ENCODE assay signal across 9 cellular contexts in genomic region chr12:6333566-6333965, GRCh38. TPM values are rescaled to one million over a fixed set of nuclear protein-coding genes. Genes with fewer than 3 reads are reported as not detected.
DNase-seq lines count a peak whose midpoint lies in the region; ATAC-seq and TF ChIP-seq lines count a peak whose summit lies in the region.
"Had no signal": no experiment of that assay in that cellular context is flagged by ENCODE, and none has a peak within 500 bp of the region (broad histone marks: within the 10 kb centered on the region; RNA-seq: fewer than 3 reads in every experiment).

No MANE protein-coding gene starts in this region.

- no peak for TF ChIP-seq CTCF in liver (IDR thresholded peaks at IDR 0.05; ENCODE audit: low read depth, low read length, missing input control)
- TF ChIP-seq CTCF in upper lobe of left lung (IDR thresholded peaks at IDR 0.05), result no peak

- TF ChIP-seq POLR2A in upper lobe of left lung (IDR thresholded peaks at IDR 0.05), result peak in 1 of 4 donors; percentile 19

- peak overlapping the region; percentile 98 to 99 for H3K27ac ChIP-seq in liver (ENCODE audit: low read depth in 1 of 2, low read length in 2 of 2)
- peak overlapping the region; percentile 94 to 100 (median 98) for H3K27ac ChIP-seq in upper lobe of left lung

- peak overlapping the region; percentile 14 for H3K4me3 Mint-ChIP-seq in activated naive CD4-positive, alpha-beta T cell treated with anti-CD3 and anti-CD28 coated beads for 36 hours
- H3K4me3 Mint-ChIP-seq in activated naive CD8-positive, alpha-beta T cell treated with anti-CD3 and anti-CD28 coated beads, Interleukin-2, amount 50 U/mL, for 24 hours, result peak overlapping the region; percentile 52

- H3K36me3 Mint-ChIP-seq in activated naive CD4-positive, alpha-beta T cell treated with anti-CD3 and anti-CD28 coated beads for 36 hours (ENCODE audit: low read depth), result peaks cover 45% of the 10 kb centered on the region
- peaks cover 46% of the 10 kb centered on the region for H3K36me3 Mint-ChIP-seq in activated naive CD8-positive, alpha-beta T cell treated with anti-CD3 and anti-CD28 coated beads, Interleukin-2, amount 50 U/mL, for 24 hours (ENCODE audit: low read depth)

- WGBS in liver, result 80% methylated on average over 9 of the region's 9 CpGs
- WGBS in upper lobe of left lung, 2 donors, result 44 to 83% methylated on average over 9 of the region's 9 CpGs

- H3K36me3 ChIP-seq in liver (ENCODE audit: control insufficient read depth in 4 of 4, insufficient read depth in 3 of 4, low read depth in 1 of 4, low read length in 3 of 4) (peaks cover 25 to 50% (median 44%) of the 10 kb centered on the region in 4 donors), upper lobe of left lung (peaks cover 39 to 63% (median 57%) of the 10 kb centered on the region in 4 donors)

- peaks cover 46% of the 10 kb centered on the region for H3K4me1 Mint-ChIP-seq in activated naive CD4-positive, alpha-beta T cell treated with anti-CD3 and anti-CD28 coated beads for 36 hours (ENCODE audit: low read depth)
- peaks cover 16% of the 10 kb centered on the region for H3K4me1 Mint-ChIP-seq in activated naive CD8-positive, alpha-beta T cell treated with anti-CD3 and anti-CD28 coated beads, Interleukin-2, amount 50 U/mL, for 24 hours

- H3K4me3 ChIP-seq in liver (ENCODE audit: low read depth in 1 of 3, low read length in 3 of 3), result no peak overlapping the region
- H3K4me3 ChIP-seq in upper lobe of left lung, result peak overlapping the region in 1 of 4 donors; percentile 11

- H3K9ac ChIP-seq in liver (ENCODE audit: low read depth in 1 of 2, low read length in 2 of 2), result no peak overlapping the region

- no peak for TF ChIP-seq RAD21 in liver (IDR thresholded peaks at IDR 0.05)

- CTCF ChIA-PET in activated naive CD4-positive, alpha-beta T cell treated with anti-CD3 and anti-CD28 coated beads for 36 hours (lab: Charles Lee), result interaction anchor here (1.2 to 6.0 kb wide), 6 partner anchors 8 to 136 kb away, joined by 3 to 39 read pairs (median 9); partner anchors contain the start of gene TNFRSF1A

- peak overlapping the region; percentile 82 for H3K27ac Mint-ChIP-seq in activated naive CD4-positive, alpha-beta T cell treated with anti-CD3 and anti-CD28 coated beads for 36 hours
- peak overlapping the region; percentile 82 for H3K27ac Mint-ChIP-seq in activated naive CD8-positive, alpha-beta T cell treated with anti-CD3 and anti-CD28 coated beads, Interleukin-2, amount 50 U/mL, for 24 hours

- H3K9me3 ChIP-seq in liver (ENCODE audit: control insufficient read depth in 4 of 4, low read length in 3 of 4), result no peaks in the 10 kb centered on the region
- no peaks in the 10 kb centered on the region for H3K9me3 ChIP-seq in upper lobe of left lung

- peak; percentile 39 for ATAC-seq in activated naive CD8-positive, alpha-beta T cell treated with anti-CD3 and anti-CD28 coated beads, Interleukin-2, amount 50 U/mL, for 24 hours
- ATAC-seq in upper lobe of left lung (ENCODE audit: low FRiP score in 2 of 2) (no peak), GM21447 (IDR thresholded peaks at IDR 0.05; ENCODE audit: unreplicated experiment) (no peak), GM19324 (IDR thresholded peaks at IDR 0.05; ENCODE audit: low FRiP score, unreplicated experiment) (no peak)

- no peaks in the 10 kb centered on the region for H3K27me3 Mint-ChIP-seq in activated naive CD4-positive, alpha-beta T cell treated with anti-CD3 and anti-CD28 coated beads for 36 hours (ENCODE audit: low read depth)
- no peaks in the 10 kb centered on the region for H3K27me3 Mint-ChIP-seq in activated naive CD8-positive, alpha-beta T cell treated with anti-CD3 and anti-CD28 coated beads, Interleukin-2, amount 50 U/mL, for 24 hours

- peak; percentile 43 for DNase-seq in activated naive CD4-positive, alpha-beta T cell treated with anti-CD3 and anti-CD28 coated beads for 36 hours
- no peak for DNase-seq in activated naive CD4-positive, alpha-beta T cell treated with anti-CD3 and anti-CD28 coated beads, Interleukin-2, amount 50 U/mL, for 16 hours
- DNase-seq in activated naive CD8-positive, alpha-beta T cell treated with anti-CD3 and anti-CD28 coated beads, Interleukin-2, amount 50 U/mL, for 24 hours, result peak; percentile 55
- no peak for DNase-seq in upper lobe of left lung
- DNase-seq in NCI-H446 (lab: John Stamatoyannopoulos, UW), result no peak
- DNase-seq: activated CD4-positive, alpha-beta T cell treated with anti-CD3 and anti-CD28 coated beads, Interleukin-2, amount 50 U/mL, for 4 hours had no signal

- no peaks in the 10 kb centered on the region for H3K9me3 Mint-ChIP-seq in activated naive CD4-positive, alpha-beta T cell treated with anti-CD3 and anti-CD28 coated beads for 36 hours
- H3K9me3 Mint-ChIP-seq in activated naive CD8-positive, alpha-beta T cell treated with anti-CD3 and anti-CD28 coated beads, Interleukin-2, amount 50 U/mL, for 24 hours, result no peaks in the 10 kb centered on the region

- intact Hi-C loops in activated naive CD4-positive, alpha-beta T cell treated with anti-CD3 and anti-CD28 coated beads for 36 hours (cut with micrococcal nuclease), result no loop called here

- H3K27me3 ChIP-seq in liver (ENCODE audit: control insufficient read depth in 4 of 4, insufficient read depth in 4 of 4, low read length in 3 of 4), result no peaks in the 10 kb centered on the region
- H3K27me3 ChIP-seq in upper lobe of left lung, result no peaks in the 10 kb centered on the region

- H3K4me1 ChIP-seq in liver (ENCODE audit: control insufficient read depth in 4 of 4, insufficient read depth in 4 of 4, low read length in 3 of 4), result peaks cover 4 to 61% (median 42%) of the 10 kb centered on the region in 4 donors
- H3K4me1 ChIP-seq in upper lobe of left lung, result peaks cover 58 to 83% (median 74%) of the 10 kb centered on the region in 4 donors

- TF ChIP-seq EP300 in upper lobe of left lung (IDR thresholded peaks at IDR 0.05), result no peak

TF ChIP-seq in liver, 16 proteins besides CTCF, POLR2A, EP300 and RAD21 (continues in another document):
- TF ChIP-seq SP1 (IDR thresholded peaks at IDR 0.05) (no peak), YY1 (IDR thresholded peaks at IDR 0.05) (no peak), EGR1 (IDR thresholded peaks at IDR 0.05; ENCODE audit: low read depth in 2 of 2) (no peak), RXRA (IDR thresholded peaks at IDR 0.05) (no peak), FOXA1 (IDR thresholded peaks at IDR 0.05) (no peak)
- TF ChIP-seq, protein P1, sequence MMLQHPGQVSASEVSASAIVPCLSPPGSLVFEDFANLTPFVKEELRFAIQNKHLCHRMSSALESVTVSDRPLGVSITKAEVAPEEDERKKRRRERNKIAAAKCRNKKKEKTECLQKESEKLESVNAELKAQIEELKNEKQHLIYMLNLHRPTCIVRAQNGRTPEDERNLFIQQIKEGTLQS (IDR thresholded peaks at IDR 0.05), result no peak
- TF ChIP-seq, protein P2, sequence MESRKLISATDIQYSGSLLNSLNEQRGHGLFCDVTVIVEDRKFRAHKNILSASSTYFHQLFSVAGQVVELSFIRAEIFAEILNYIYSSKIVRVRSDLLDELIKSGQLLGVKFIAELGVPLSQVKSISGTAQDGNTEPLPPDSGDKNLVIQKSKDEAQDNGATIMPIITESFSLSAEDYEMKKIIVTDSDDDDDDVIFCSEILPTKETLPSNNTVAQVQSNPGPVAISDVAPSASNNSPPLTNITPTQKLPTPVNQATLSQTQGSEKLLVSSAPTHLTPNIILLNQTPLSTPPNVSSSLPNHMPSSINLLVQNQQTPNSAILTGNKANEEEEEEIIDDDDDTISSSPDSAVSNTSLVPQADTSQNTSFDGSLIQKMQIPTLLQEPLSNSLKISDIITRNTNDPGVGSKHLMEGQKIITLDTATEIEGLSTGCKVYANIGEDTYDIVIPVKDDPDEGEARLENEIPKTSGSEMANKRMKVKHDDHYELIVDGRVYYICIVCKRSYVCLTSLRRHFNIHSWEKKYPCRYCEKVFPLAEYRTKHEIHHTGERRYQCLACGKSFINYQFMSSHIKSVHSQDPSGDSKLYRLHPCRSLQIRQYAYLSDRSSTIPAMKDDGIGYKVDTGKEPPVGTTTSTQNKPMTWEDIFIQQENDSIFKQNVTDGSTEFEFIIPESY (IDR thresholded peaks at IDR 0.05), result no peak

RNA-seq across cellular contexts. Expression of gene TNFRSF1A, which starts 8.3 kb away (rescaled TPM):
- 10 to 100 TPM; 38.1 to 41.3 TPM for total RNA-seq in activated naive CD4-positive, alpha-beta T cell treated with anti-CD3 and anti-CD28 coated beads for 36 hours
- 100 to 1,000 TPM in 1 of 2 donors, 10 to 100 TPM in 1; 36.9 to 144 TPM for total RNA-seq in liver
- 100 to 1,000 TPM in 1 of 2 donors, 10 to 100 TPM in 1; 56.0 to 121 TPM for polyA plus RNA-seq in liver
- total RNA-seq in upper lobe of left lung, result 100 to 1,000 TPM; 140 to 425 (median 202) TPM

RNA-seq across cellular contexts. Expression of gene PLEKHG6, which starts 23.1 kb away (rescaled TPM):
- not detected for total RNA-seq in activated naive CD4-positive, alpha-beta T cell treated with anti-CD3 and anti-CD28 coated beads for 36 hours
- total RNA-seq in liver (1 to 10 TPM; 2.2 to 6.3 TPM), upper lobe of left lung (1 to 10 TPM in 5 of 6 donors, not detected in 1; 1.1 to 4.8 (median 2.1) TPM)
- 1 to 10 TPM; 2.4 to 2.7 TPM for polyA plus RNA-seq in liver

RNA-seq across cellular contexts. Expression of gene SCNN1A, which starts 41.8 kb away (rescaled TPM):
- total RNA-seq in activated naive CD4-positive, alpha-beta T cell treated with anti-CD3 and anti-CD28 coated beads for 36 hours, result under 1 TPM; 0.20 to 0.67 TPM
- total RNA-seq in liver (1 to 10 TPM in 1 of 2 donors, under 1 TPM in 1; 0.47 to 7.7 TPM), upper lobe of left lung (100 to 1,000 TPM; 153 to 594 (median 346) TPM)
- polyA plus RNA-seq in liver, result 1 to 10 TPM; 2.2 to 3.5 TPM

RNA-seq across cellular contexts. Expression of gene LTBR, which starts 50.4 kb away (rescaled TPM):
- total RNA-seq in activated naive CD4-positive, alpha-beta T cell treated with anti-CD3 and anti-CD28 coated beads for 36 hours, result 1 to 10 TPM; 2.1 to 3.1 TPM
- 10 to 100 TPM; 15.8 to 93.9 TPM for total RNA-seq in liver
- 100 to 1,000 TPM in 1 of 2 donors, 10 to 100 TPM in 1; 84.1 to 138 TPM for polyA plus RNA-seq in liver
- 100 to 1,000 TPM in 5 of 6 donors, 10 to 100 TPM in 1; 84.9 to 207 (median 150) TPM for total RNA-seq in upper lobe of left lung

Comparison
In these comparisons a context has a peak if more than half of its experiments do, and no peak if none do; other contexts are left out.
1. DNase-seq: peak in activated naive CD4-positive, alpha-beta T cell treated with anti-CD3 and anti-CD28 coated beads for 36 hours (single experiment) and activated naive CD8-positive, alpha-beta T cell treated with anti-CD3 and anti-CD28 coated beads, Interleukin-2, amount 50 U/mL, for 24 hours (single experiment); none in activated naive CD4-positive, alpha-beta T cell treated with anti-CD3 and anti-CD28 coated beads, Interleukin-2, amount 50 U/mL, for 16 hours (single experiment), upper lobe of left lung (0 of 2) and NCI-H446 (0 of 2).
2. RNA of gene SCNN1A, which starts 41.8 kb away (total RNA-seq): 153 to 594 TPM in upper lobe of left lung; 0.47 to 7.7 TPM in liver and 0.20 to 0.67 TPM in activated naive CD4-positive, alpha-beta T cell treated with anti-CD3 and anti-CD28 coated beads for 36 hours; every median in the first group is over 10 times any median in the second.